ENCODE assay signal across 8 cellular contexts in the genomic region with DNA sequence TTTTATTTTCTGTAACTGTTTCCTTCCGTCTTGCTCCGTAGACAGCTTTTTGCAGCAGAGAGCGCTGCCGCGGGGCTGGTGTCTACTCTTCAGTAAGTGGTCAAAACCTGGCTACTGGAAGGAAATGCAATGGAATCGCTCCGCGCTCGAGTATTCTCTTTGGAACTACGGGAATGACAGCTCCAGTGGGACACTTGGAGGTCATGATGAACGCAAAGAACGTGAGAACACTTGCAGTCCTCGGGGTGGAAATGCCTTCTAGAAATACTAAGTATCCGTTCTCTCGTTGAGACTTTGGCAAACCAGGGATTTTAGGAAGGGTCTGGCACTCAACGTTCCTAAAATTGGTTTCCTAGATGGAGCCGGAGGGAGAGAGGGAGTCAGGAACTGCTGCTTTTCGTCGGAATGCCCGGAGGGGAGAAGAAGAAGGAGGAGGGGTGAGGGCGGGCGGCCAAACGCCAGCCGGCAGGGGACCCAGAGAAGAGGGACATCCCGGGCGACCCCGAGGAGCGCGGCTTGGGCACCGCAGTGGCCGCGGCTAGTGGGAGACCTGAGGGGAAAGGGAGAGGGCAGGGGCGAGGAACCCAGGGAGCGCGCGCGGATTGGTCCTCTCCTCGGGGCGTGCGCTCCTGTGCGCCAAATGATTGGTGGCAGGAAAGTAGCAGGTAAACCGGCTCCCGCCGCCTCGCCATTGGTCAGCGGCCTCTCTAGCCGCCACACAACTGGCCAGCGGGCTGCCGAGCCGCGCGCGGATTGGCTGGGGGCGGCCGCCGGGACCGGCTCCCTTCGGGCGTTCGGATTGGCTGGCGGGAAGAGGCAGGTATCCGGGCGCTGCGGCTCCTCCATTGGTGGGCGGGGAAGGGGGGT. TPM values are rescaled to one million over a fixed set of nuclear protein-coding genes. Genes with fewer than 3 reads are reported as not detected.
DNase-seq lines count a peak whose midpoint lies in the region; ATAC-seq and TF ChIP-seq lines count a peak whose summit lies in the region.

No MANE protein-coding gene starts in this region.

- H3K4me1 Mint-ChIP-seq in neural crest cell, result peaks cover 15% of the 10 kb centered on the region

- intact Hi-C loops in stomach (cut with DNase I; ENCODE audit: low total_unique reads), result no loop called here

- TF ChIP-seq CTCF in LNCaP clone FGC (IDR thresholded peaks at IDR 0.05; ENCODE audit: control insufficient read depth, extremely low read depth, insufficient read depth) (no peak), foreskin keratinocyte (conservative IDR thresholded peaks at IDR 0.05) (no peak), neural crest cell (conservative IDR thresholded peaks at IDR 0.05) (no peak), stomach (IDR thresholded peaks at IDR 0.05) (no peak)

- H3K36me3 ChIP-seq in stomach, result no peaks in the 10 kb centered on the region

- H3K36me3 Mint-ChIP-seq in neural crest cell (ENCODE audit: low read depth), result peaks cover 2% of the 10 kb centered on the region

- no peaks in the 10 kb centered on the region for H3K9me3 ChIP-seq in stomach

- peak; percentile 94 for ATAC-seq in foreskin keratinocyte

- peaks cover 89% of the 10 kb centered on the region for H3K27me3 Mint-ChIP-seq in neural crest cell (ENCODE audit: low read depth)

- 0 to 1% (median 0%) methylated on average over 47 to 65 of the region's 65 CpGs for WGBS in stomach, 5 donors

- H3K27ac ChIP-seq in foreskin keratinocyte (no peak overlapping the region), stomach (peak overlapping the region; percentile 90 to 97 (median 92))

- H3K4me3 ChIP-seq in LNCaP clone FGC (ENCODE audit: low read depth, low read length) (peak overlapping the region; percentile 63), stomach (peak overlapping the region; percentile 78 to 97 (median 94))

- TF ChIP-seq EP300 in stomach (IDR thresholded peaks at IDR 0.05), result no peak

- peak; percentile 99 for DNase-seq in Daoy (ENCODE audit: low read depth)
- DNase-seq in GOT3 (lab: John Stamatoyannopoulos, UW), result peak; percentile 71
- peak; percentile 92 for DNase-seq in LNCaP clone FGC (ENCODE audit: low read depth)
- DNase-seq in SHP77 (lab: John Stamatoyannopoulos, UW), result peak; percentile 74 to 89
- DNase-seq in activated gamma-delta T cell treated with anti-CD3 and anti-CD28 coated beads, Interleukin-2, amount 50 U/mL, for 16 hours (ENCODE audit: low read depth), result peak; percentile 93
- DNase-seq in foreskin keratinocyte, result peak; percentile 93 to 95
- peak; percentile 90 for DNase-seq in neural crest cell (ENCODE audit: low read depth, low spot score)
- peak; percentile 97 for DNase-seq in stomach

- peak overlapping the region; percentile 95 for H3K4me3 Mint-ChIP-seq in neural crest cell

- H3K27me3 ChIP-seq in foreskin keratinocyte, result no peaks in the 10 kb centered on the region
- H3K27me3 ChIP-seq in stomach, result peaks cover 0 to 6% (median 0%) of the 10 kb centered on the region in 3 donors

- peak in 1 of 4 donors; percentile 60 for TF ChIP-seq POLR2A in stomach (IDR thresholded peaks at IDR 0.05)

- H3K27ac Mint-ChIP-seq in neural crest cell (ENCODE audit: unreplicated experiment), result no peak overlapping the region

- no peaks in the 10 kb centered on the region for H3K9me3 Mint-ChIP-seq in neural crest cell

- H3K4me1 ChIP-seq in foreskin keratinocyte (peaks cover 3% of the 10 kb centered on the region), stomach (peaks cover 0 to 45% (median 34%) of the 10 kb centered on the region in 4 donors)

RNA-seq across cellular contexts. Expression of a gene that starts 0.5 kb away (rescaled TPM):
- total RNA-seq in Daoy (2014; rRNA removed; shearing (Covaris generic)), result 20.1 and 29.8 TPM in 2 replicates
- total RNA-seq in foreskin keratinocyte (17.6 and 28.7 TPM in 2 replicates), neural crest cell (5.1 and 6.8 TPM in 2 replicates), stomach (100 to 1,000 TPM in 1 of 5 donors, 10 to 100 TPM in 3, 1 to 10 TPM in 1; 7.1 to 132 (median 38.0) TPM)
- polyA plus RNA-seq in foreskin keratinocyte (12.1 and 16.6 TPM in 2 replicates), stomach (10 to 100 TPM in 2 of 3 donors, 1 to 10 TPM in 1; 8.4 to 17.1 (median 13.1) TPM)
